In genomic region chr5:15304914-15305834, GRCh38 we compare ENCODE assay signal across 31 cellular contexts.
"Had no signal": no experiment of that assay in that cellular context is flagged by ENCODE, and none has a peak within 500 bp of the region (broad histone marks: within the 10 kb centered on the region; RNA-seq: fewer than 3 reads in every experiment).

No MANE protein-coding gene starts in this region.

- H3K4me3 ChIP-seq: coronary artery, esophagus squamous epithelium, heart right ventricle, lung, ovary, smooth muscle cell, suprapubic skin, transverse colon had no signal

- H3K27me3 Mint-ChIP-seq: memory B cell; stimulated activated naive CD8-positive, alpha-beta T cell treated with anti-CD3 and anti-CD28 coated beads, Interleukin-15, amount 100 ng/mL, for 72 hours had no signal

- H3K4me2 ChIP-seq: smooth muscle cell had no signal

- DNase-seq: dermis blood vessel endothelial cell; effector memory CD4-positive, alpha-beta T cell; erythroblast; esophagus squamous epithelium; foreskin melanocyte; glutamatergic neuron; heart right ventricle; hippocampal formation; islet precursor cell; kidney glomerular epithelial cell; left colon; left ventricle myocardium superior; natural killer cell; occipital lobe; ovary; posterior cingulate gyrus; retina; stimulated activated CD4-positive, alpha-beta T cell treated with anti-CD3 and anti-CD28 coated beads, Interleukin-12 subunit alpha, Interleukin-12 subunit beta, amount 100 ng/mL, for 4 hours; stimulated activated CD4-positive, alpha-beta T cell treated with anti-CD3 and anti-CD28 coated beads, Interleukin-1b, Interleukin-23, amount 100 ng/mL, for 48 hours; stimulated activated CD4-positive, alpha-beta T cell treated with anti-CD3 and anti-CD28 coated beads, Interleukin-4, amount 100 ng/mL, for 1 hour; stimulated activated CD8-positive, alpha-beta memory T cell treated with anti-CD3 and anti-CD28 coated beads, Interleukin-4, amount 100 ng/mL, for 48 hours; stimulated activated naive CD4-positive, alpha-beta T cell; stimulated activated naive CD8-positive, alpha-beta T cell treated with anti-CD3 and anti-CD28 coated beads, Interleukin-15, amount 100 ng/mL, for 72 hours; transverse colon had no signal

- H3K36me3 ChIP-seq: esophagus squamous epithelium, heart right ventricle, ovary, suprapubic skin, transverse colon had no signal

- H3K27ac Mint-ChIP-seq: memory B cell; natural killer cell; stimulated activated naive CD8-positive, alpha-beta T cell treated with anti-CD3 and anti-CD28 coated beads, Interleukin-15, amount 100 ng/mL, for 72 hours had no signal

- H3K27ac ChIP-seq: coronary artery, esophagus squamous epithelium, heart right ventricle, ovary, suprapubic skin, transverse colon had no signal

- H3K9me3 ChIP-seq: esophagus squamous epithelium, ovary, suprapubic skin, transverse colon had no signal

- H3K4me1 ChIP-seq: esophagus squamous epithelium, heart right ventricle, suprapubic skin, transverse colon had no signal

- H3K4me1 Mint-ChIP-seq: memory B cell; natural killer cell; stimulated activated naive CD8-positive, alpha-beta T cell treated with anti-CD3 and anti-CD28 coated beads, Interleukin-15, amount 100 ng/mL, for 72 hours had no signal

- H3K4me3 Mint-ChIP-seq: memory B cell; natural killer cell; stimulated activated naive CD8-positive, alpha-beta T cell treated with anti-CD3 and anti-CD28 coated beads, Interleukin-15, amount 100 ng/mL, for 72 hours had no signal

- FAIRE-seq: endometrium had no signal

- H3K27me3 ChIP-seq: esophagus squamous epithelium, heart right ventricle, ovary, suprapubic skin, transverse colon had no signal

- ATAC-seq: heart right ventricle; left colon; left ventricle myocardium superior; natural killer cell; sciatic nerve; stimulated activated naive CD8-positive, alpha-beta T cell treated with anti-CD3 and anti-CD28 coated beads, Interleukin-15, amount 100 ng/mL, for 72 hours had no signal

- H3K36me3 Mint-ChIP-seq: memory B cell had no signal
